ENCODE assay signal across 17 cellular contexts in the genomic region with DNA sequence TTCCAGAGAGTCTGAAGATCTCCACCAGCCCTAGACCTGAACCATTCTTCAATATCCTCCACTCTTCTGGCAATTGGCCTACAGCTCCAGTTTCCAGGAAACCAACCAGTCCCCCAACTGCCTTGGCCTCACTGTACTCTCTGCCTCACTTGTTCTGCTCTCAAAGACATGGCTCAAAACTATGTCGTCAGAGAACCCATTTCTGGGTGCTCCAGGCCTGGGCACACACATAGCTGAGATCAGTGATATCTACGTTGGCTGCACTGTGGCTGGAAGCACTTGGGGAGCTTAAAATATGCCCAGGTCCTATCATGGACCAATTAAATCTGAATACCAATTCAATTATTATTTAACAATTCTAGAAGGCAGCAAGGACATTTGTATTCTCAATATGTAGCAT.
DNase-seq lines count a peak whose midpoint lies in the region; ATAC-seq and TF ChIP-seq lines count a peak whose summit lies in the region.
"Had no signal": no experiment of that assay in that cellular context is flagged by ENCODE, and none has a peak within 500 bp of the region (broad histone marks: within the 10 kb centered on the region; RNA-seq: fewer than 3 reads in every experiment).

No MANE protein-coding gene starts in this region.

- no peak overlapping the region for H2BK5ac ChIP-seq in H9 (ENCODE audit: insufficient read length, low read length)

- H3K23me2 ChIP-seq in H9 (ENCODE audit: insufficient read length, low read depth, low read length, poor library complexity, severe bottlenecking), result no peaks in the 10 kb centered on the region

- no peak overlapping the region for H3K4me3 ChIP-seq in parathyroid adenoma (ENCODE audit: low read depth, low read length)
- no peak overlapping the region for H3K4me3 ChIP-seq in MG63

- CTCF ChIA-PET in activated CD8-positive, alpha-beta memory T cell treated with anti-CD3 and anti-CD28 coated beads, Interleukin-2, amount 10 ng/mL, durations not matched to agents 7 days and 5 days (lab: Charles Lee), result no interaction called here

- no peak overlapping the region for H2BK20ac ChIP-seq in H9 (ENCODE audit: low read depth, low read length, poor library complexity, severe bottlenecking)

- no peak overlapping the region for H4K8ac ChIP-seq in H9 (replicated peaks; ENCODE audit: insufficient read length, low read depth, low read length)

- H3K4ac ChIP-seq in H9 (ENCODE audit: low read depth, low read length), result no peak overlapping the region

- H3K9ac ChIP-seq in H9 (ENCODE audit: extremely low read depth, insufficient read length, low read length) (no peak overlapping the region), parathyroid adenoma (no peak overlapping the region)

- no peak overlapping the region for H4K91ac ChIP-seq in H9 (ENCODE audit: insufficient read length, low read depth, low read length)

- TF ChIP-seq CTCF in H9 (conservative IDR thresholded peaks at IDR 0.05), result no peak
- TF ChIP-seq CTCF in parathyroid adenoma (IDR thresholded peaks at IDR 0.05), result no peak

- no peak overlapping the region for H3K14ac ChIP-seq in H9 (ENCODE audit: insufficient read depth, low read length)

- H2AFZ ChIP-seq in H9 (ENCODE audit: low read length) (no peak overlapping the region), parathyroid adenoma (no peak overlapping the region)

- H3K79me1 ChIP-seq in H9 (ENCODE audit: insufficient read depth, low read depth, low read length, poor library complexity, severe bottlenecking), result no peaks in the 10 kb centered on the region

- H3K4me2 ChIP-seq in H9 (ENCODE audit: insufficient read depth, insufficient read length, low read length) (no peak overlapping the region), parathyroid adenoma (ENCODE audit: low read length) (no peak overlapping the region)

- no peak overlapping the region for H3K27ac Mint-ChIP-seq in activated CD8-positive, alpha-beta memory T cell treated with anti-CD3 and anti-CD28 coated beads, Interleukin-2, amount 10 ng/mL, durations not matched to agents 7 days and 5 days
- peak overlapping the region in 2 of 3 experiments; percentile 32 to 78; a peak in 3 of 7 replicates for H3K27ac Mint-ChIP-seq in H9
- H3K27ac Mint-ChIP-seq: CD14-positive monocyte; CD8-positive, alpha-beta T cell; HFFc6 had no signal

- H3K9me3 ChIP-seq in H9 (ENCODE audit: control insufficient read depth, low read depth, low read length), result no peaks in the 10 kb centered on the region
- H3K9me3 ChIP-seq in parathyroid adenoma (ENCODE audit: control insufficient read depth, low read length), result no peaks in the 10 kb centered on the region
- H3K9me3 ChIP-seq in MG63, result no peaks in the 10 kb centered on the region

- no CpG with 5 or more reads among the region's 2 CpGs for WGBS in H9 (ENCODE audit: extremely low coverage, insufficient read length, low lambda C conversion rate)

- H2BK12ac ChIP-seq in H9 (ENCODE audit: insufficient read length, low read depth, low read length), result no peak overlapping the region

- H3K79me2 ChIP-seq in H9 (ENCODE audit: insufficient read depth, low read length) (no peaks in the 10 kb centered on the region), parathyroid adenoma (peaks cover 24% of the 10 kb centered on the region)

- no peak overlapping the region for H3K56ac ChIP-seq in H9 (ENCODE audit: insufficient read length, low read depth, low read length)

- no peaks in the 10 kb centered on the region for H4K20me1 ChIP-seq in H9 (ENCODE audit: control insufficient read depth, insufficient read depth, insufficient read length)

- H4K5ac ChIP-seq in H9 (ENCODE audit: insufficient read length, low read depth, low read length), result no peak overlapping the region

- peak; percentile 26 for DNase-seq in activated CD8-positive, alpha-beta memory T cell treated with anti-CD3 and anti-CD28 coated beads for 24 hours
- DNase-seq in activated CD8-positive, alpha-beta memory T cell treated with anti-CD3 and anti-CD28 coated beads, Interleukin-2, amount 10 ng/mL, durations not matched to agents 7 days and 5 days, result no peak
- DNase-seq in H9, result no peak
- DNase-seq in islet precursor cell, result peak; percentile 23
- DNase-seq in MG63, result no peak
- DNase-seq in NCI-H510A treated with DMSO at 0.1 percent for 48 hours (lab: John Stamatoyannopoulos, UW), result no peak
- no peak for DNase-seq in NCI-H1417 treated with DMSO at 0.1 percent for 48 hours (lab: John Stamatoyannopoulos, UW)
- DNase-seq: CD8-positive, alpha-beta T cell; COR-L47; DMS79 treated with DMSO at 0.1 percent for 48 hours; EL; GDM1; HCEC 1CT; HFFc6 had no signal

- H3T11ph ChIP-seq in H9 (ENCODE audit: low read length), result no peak overlapping the region

- H3K27me3 Mint-ChIP-seq in activated CD8-positive, alpha-beta memory T cell treated with anti-CD3 and anti-CD28 coated beads, Interleukin-2, amount 10 ng/mL, durations not matched to agents 7 days and 5 days, result no peaks in the 10 kb centered on the region
- H3K27me3 Mint-ChIP-seq in H9 (ENCODE audit: low read depth), result no peaks in the 10 kb centered on the region

- no peaks in the 10 kb centered on the region for H3K36me3 Mint-ChIP-seq in activated CD8-positive, alpha-beta memory T cell treated with anti-CD3 and anti-CD28 coated beads, Interleukin-2, amount 10 ng/mL, durations not matched to agents 7 days and 5 days
- peaks cover 0 to 7% (median 0%) of the 10 kb centered on the region in 3 experiments; a peak in 2 of 7 replicates for H3K36me3 Mint-ChIP-seq in H9 (ENCODE audit: insufficient read depth in 1 of 3, low read depth in 3 of 3)
- H3K36me3 Mint-ChIP-seq: CD14-positive monocyte; CD8-positive, alpha-beta T cell had no signal

- no peak overlapping the region for H3K18ac ChIP-seq in H9 (ENCODE audit: insufficient read length, low read depth, low read length)

- H3K9me3 Mint-ChIP-seq in activated CD8-positive, alpha-beta memory T cell treated with anti-CD3 and anti-CD28 coated beads, Interleukin-2, amount 10 ng/mL, durations not matched to agents 7 days and 5 days (ENCODE audit: low read depth), result no peaks in the 10 kb centered on the region
- no peaks in the 10 kb centered on the region for H3K9me3 Mint-ChIP-seq in H9
- H3K9me3 Mint-ChIP-seq: CD14-positive monocyte; CD8-positive, alpha-beta T cell; HFFc6 had no signal

- ATAC-seq in activated CD8-positive, alpha-beta memory T cell treated with anti-CD3 and anti-CD28 coated beads, Interleukin-2, amount 10 ng/mL, durations not matched to agents 7 days and 5 days, result no peak
- ATAC-seq: CD8-positive, alpha-beta T cell had no signal

- H3K36me3 ChIP-seq in parathyroid adenoma (ENCODE audit: control insufficient read depth, insufficient read depth, low read length) (no peaks in the 10 kb centered on the region), MG63 (no peaks in the 10 kb centered on the region)

- H3K4me1 Mint-ChIP-seq in activated CD8-positive, alpha-beta memory T cell treated with anti-CD3 and anti-CD28 coated beads, Interleukin-2, amount 10 ng/mL, durations not matched to agents 7 days and 5 days, result no peaks in the 10 kb centered on the region
- H3K4me1 Mint-ChIP-seq in H9, result peaks cover 53 to 58% of the 10 kb centered on the region in 2 experiments
- H3K4me1 Mint-ChIP-seq: CD14-positive monocyte had no signal

- H3K4me1 ChIP-seq in H9 (ENCODE audit: insufficient read depth, low read length) (peaks cover 4% of the 10 kb centered on the region; the same call in 1 of the 2 replicates), parathyroid adenoma (peaks cover 51% of the 10 kb centered on the region)

- H3K23ac ChIP-seq in H9 (ENCODE audit: insufficient read length, low read depth, low read length), result no peak overlapping the region

- no peak overlapping the region for H2BK120ac ChIP-seq in H9 (ENCODE audit: low read depth, low read length, poor library complexity, severe bottlenecking)

- no peak overlapping the region for H3K4me3 Mint-ChIP-seq in activated CD8-positive, alpha-beta memory T cell treated with anti-CD3 and anti-CD28 coated beads, Interleukin-2, amount 10 ng/mL, durations not matched to agents 7 days and 5 days
- no peak overlapping the region for H3K4me3 Mint-ChIP-seq in H9
- H3K4me3 Mint-ChIP-seq: CD14-positive monocyte; CD8-positive, alpha-beta T cell; HFFc6 had no signal

- H2BK15ac ChIP-seq in H9 (ENCODE audit: low read depth, low read length), result no peak overlapping the region

- H3K27me3 ChIP-seq in H9 (ENCODE audit: insufficient read depth, low read length) (no peaks in the 10 kb centered on the region), parathyroid adenoma (ENCODE audit: control insufficient read depth, insufficient read depth, low read length) (no peaks in the 10 kb centered on the region), MG63 (no peaks in the 10 kb centered on the region)

- no peak overlapping the region for H2AK5ac ChIP-seq in H9 (ENCODE audit: insufficient read length, low read length)

- no peak overlapping the region for H3K27ac ChIP-seq in H9 (ENCODE audit: insufficient read length, low read depth, low read length)
- peak overlapping the region; percentile 8 for H3K27ac ChIP-seq in parathyroid adenoma
- H3K27ac ChIP-seq: 22Rv1 had no signal

Comparison
In these comparisons a context has a peak if more than half of its experiments do, and no peak if none do; other contexts are left out.
1. DNase-seq: peak in activated CD8-positive, alpha-beta memory T cell treated with anti-CD3 and anti-CD28 coated beads for 24 hours (single experiment) and islet precursor cell (single experiment); none in activated CD8-positive, alpha-beta memory T cell treated with anti-CD3 and anti-CD28 coated beads, Interleukin-2, amount 10 ng/mL, durations not matched to agents 7 days and 5 days (single experiment), H9 (single experiment), MG63 (single experiment), NCI-H510A treated with DMSO at 0.1 percent for 48 hours (single experiment) and NCI-H1417 treated with DMSO at 0.1 percent for 48 hours (single experiment).